ENCODE assay signal across 8 cellular contexts in genomic region chr11:110000045-110000502, GRCh38.
DNase-seq lines count a peak whose midpoint lies in the region; ATAC-seq and TF ChIP-seq lines count a peak whose summit lies in the region.

No MANE protein-coding gene starts in this region.

- no peak overlapping the region for H3K4me3 Mint-ChIP-seq in nephron progenitor cell

- no peaks in the 10 kb centered on the region for H3K9me3 ChIP-seq in ascending aorta

- H3K4me1 ChIP-seq in ascending aorta: peaks cover 0 to 6% of the 10 kb centered on the region in 2 donors

- TF ChIP-seq CTCF in ascending aorta (IDR thresholded peaks at IDR 0.05) (no peak), nephron progenitor cell (IDR thresholded peaks at IDR 0.05) (no peak)

- DNase-seq in DMS79 (lab: John Stamatoyannopoulos, UW) (peak; percentile 96), ascending aorta (ENCODE audit: low spot score in 2 of 2) (peak in 1 of 2 donors; percentile 66), myocyte (ENCODE audit: low read depth) (peak; percentile 93), occipital lobe (lab: John Stamatoyannopoulos, UW) (no peak), DMS114 treated with DMSO at 0.1 percent for 48 hours (lab: John Stamatoyannopoulos, UW; ENCODE audit: unreplicated experiment) (no peak), nephron progenitor cell (no peak)

- no peaks in the 10 kb centered on the region for H3K36me3 ChIP-seq in ascending aorta

- peak overlapping the region; percentile 10 to 45 for H3K27ac ChIP-seq in ascending aorta

- intact Hi-C loops in ascending aorta (cut with DNase I): loop anchor here (2.0 to 10.0 kb wide), 5 partner anchors 53 to 1322 kb away; partner anchors contain the start of genes RDX and ZC3H12C

- no peak overlapping the region for H3K27ac Mint-ChIP-seq in nephron progenitor cell

- no peaks in the 10 kb centered on the region for H3K27me3 ChIP-seq in ascending aorta

- no peaks in the 10 kb centered on the region for H3K36me3 Mint-ChIP-seq in nephron progenitor cell (ENCODE audit: low read depth)

- H3K4me1 Mint-ChIP-seq in nephron progenitor cell: peaks cover 8% of the 10 kb centered on the region

- ATAC-seq in GM19467 (IDR thresholded peaks at IDR 0.05; ENCODE audit: unreplicated experiment): peak; percentile 85
- ATAC-seq in HG03442 (IDR thresholded peaks at IDR 0.05; ENCODE audit: unreplicated experiment): peak; percentile 98

- H3K27me3 Mint-ChIP-seq in nephron progenitor cell (ENCODE audit: low read depth, poor library complexity): no peaks in the 10 kb centered on the region

- H3K4me3 ChIP-seq in ascending aorta: no peak overlapping the region

- H3K9me3 Mint-ChIP-seq in nephron progenitor cell: peaks cover 8% of the 10 kb centered on the region

Comparison
In these comparisons a context has a peak if more than half of its experiments do, and no peak if none do; other contexts are left out.
1. DNase-seq: peak in DMS79 (single experiment) and myocyte (single experiment); none in occipital lobe (single experiment), DMS114 treated with DMSO at 0.1 percent for 48 hours (single experiment) and nephron progenitor cell (single experiment).